In the genomic region with DNA sequence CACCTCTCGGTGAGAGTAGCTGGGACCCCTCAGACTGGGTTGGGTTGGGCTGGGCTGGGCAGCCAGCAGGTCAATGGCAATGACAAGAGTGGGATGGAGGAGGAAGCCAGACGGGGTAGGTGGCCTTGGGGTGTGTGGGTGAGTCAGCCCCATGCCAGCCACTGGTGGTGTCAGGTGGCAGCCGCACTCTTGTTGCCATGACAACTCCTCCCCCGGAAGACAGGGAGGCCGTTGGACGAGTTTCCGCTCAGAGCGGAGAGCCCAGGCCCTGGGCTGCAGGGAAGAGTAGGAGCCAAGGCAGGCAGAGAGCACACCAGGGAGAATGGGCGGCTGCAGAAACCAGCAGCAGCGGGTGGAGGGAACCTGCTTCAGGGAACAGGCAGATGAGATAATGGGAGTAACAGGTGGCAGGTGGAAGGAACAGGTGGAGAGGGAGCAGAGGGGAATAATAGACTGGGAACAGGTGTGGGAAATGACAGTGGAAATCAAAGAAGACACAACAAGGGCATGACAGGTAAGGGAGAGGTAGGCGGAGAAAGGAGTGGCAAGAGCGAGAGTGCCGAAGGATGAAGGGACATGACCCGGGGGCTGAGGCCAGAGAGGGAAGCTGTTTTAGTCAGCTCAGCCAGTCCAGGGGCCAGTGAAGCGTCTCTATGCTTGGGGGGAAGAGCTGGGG, we compare ENCODE assay signal across 1 cellular context.
TF ChIP-seq lines count a peak whose summit lies in the region.

No MANE protein-coding gene starts in this region.

TF ChIP-seq in HepG2, 621 proteins besides CTCF, POLR2A, EP300 and RAD21 (continued from another document):
- no peak for TF ChIP-seq ZNF552 (CRISPR knock-in tag; IDR thresholded peaks at IDR 0.05; ENCODE audit: borderline replicate concordance)
- TF ChIP-seq RAD51 (IDR thresholded peaks at IDR 0.05; ENCODE audit: borderline replicate concordance), result no peak
- TF ChIP-seq ZC3H13 (CRISPR knock-in tag; IDR thresholded peaks at IDR 0.05), result no peak
- TF ChIP-seq, protein P1, sequence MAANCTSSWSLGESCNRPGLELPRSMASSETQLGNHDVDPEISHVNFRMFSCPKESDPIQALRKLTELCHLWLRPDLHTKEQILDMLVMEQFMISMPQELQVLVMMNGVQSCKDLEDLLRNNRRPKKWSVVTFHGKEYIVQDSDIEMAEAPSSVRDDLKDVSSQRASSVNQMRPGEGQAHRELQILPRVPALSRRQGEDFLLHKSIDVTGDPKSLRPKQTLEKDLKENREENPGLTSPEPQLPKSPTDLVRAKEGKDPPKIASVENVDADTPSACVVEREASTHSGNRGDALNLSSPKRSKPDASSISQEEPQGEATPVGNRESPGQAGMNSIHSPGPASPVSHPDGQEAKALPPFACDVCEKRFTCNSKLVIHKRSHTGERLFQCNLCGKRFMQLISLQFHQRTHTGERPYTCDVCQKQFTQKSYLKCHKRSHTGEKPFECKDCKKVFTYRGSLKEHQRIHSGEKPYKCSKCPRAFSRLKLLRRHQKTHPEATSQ (CRISPR knock-in tag; IDR thresholded peaks at IDR 0.05; ENCODE audit: borderline replicate concordance), result no peak
- TF ChIP-seq ZFY (CRISPR knock-in tag; IDR thresholded peaks at IDR 0.05), result peak; percentile 17; the same call in 1 of the 2 replicates
- TF ChIP-seq, protein P2, sequence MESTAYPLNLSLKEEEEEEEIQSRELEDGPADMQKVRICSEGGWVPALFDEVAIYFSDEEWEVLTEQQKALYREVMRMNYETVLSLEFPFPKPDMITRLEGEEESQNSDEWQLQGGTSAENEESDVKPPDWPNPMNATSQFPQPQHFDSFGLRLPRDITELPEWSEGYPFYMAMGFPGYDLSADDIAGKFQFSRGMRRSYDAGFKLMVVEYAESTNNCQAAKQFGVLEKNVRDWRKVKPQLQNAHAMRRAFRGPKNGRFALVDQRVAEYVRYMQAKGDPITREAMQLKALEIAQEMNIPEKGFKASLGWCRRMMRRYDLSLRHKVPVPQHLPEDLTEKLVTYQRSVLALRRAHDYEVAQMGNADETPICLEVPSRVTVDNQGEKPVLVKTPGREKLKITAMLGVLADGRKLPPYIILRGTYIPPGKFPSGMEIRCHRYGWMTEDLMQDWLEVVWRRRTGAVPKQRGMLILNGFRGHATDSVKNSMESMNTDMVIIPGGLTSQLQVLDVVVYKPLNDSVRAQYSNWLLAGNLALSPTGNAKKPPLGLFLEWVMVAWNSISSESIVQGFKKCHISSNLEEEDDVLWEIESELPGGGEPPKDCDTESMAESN (CRISPR knock-in tag; conservative IDR thresholded peaks at IDR 0.05), result no peak
- no peak for TF ChIP-seq THYN1 (CRISPR knock-in tag; IDR thresholded peaks at IDR 0.05; ENCODE audit: borderline replicate concordance, low read depth)
- TF ChIP-seq, protein P3, sequence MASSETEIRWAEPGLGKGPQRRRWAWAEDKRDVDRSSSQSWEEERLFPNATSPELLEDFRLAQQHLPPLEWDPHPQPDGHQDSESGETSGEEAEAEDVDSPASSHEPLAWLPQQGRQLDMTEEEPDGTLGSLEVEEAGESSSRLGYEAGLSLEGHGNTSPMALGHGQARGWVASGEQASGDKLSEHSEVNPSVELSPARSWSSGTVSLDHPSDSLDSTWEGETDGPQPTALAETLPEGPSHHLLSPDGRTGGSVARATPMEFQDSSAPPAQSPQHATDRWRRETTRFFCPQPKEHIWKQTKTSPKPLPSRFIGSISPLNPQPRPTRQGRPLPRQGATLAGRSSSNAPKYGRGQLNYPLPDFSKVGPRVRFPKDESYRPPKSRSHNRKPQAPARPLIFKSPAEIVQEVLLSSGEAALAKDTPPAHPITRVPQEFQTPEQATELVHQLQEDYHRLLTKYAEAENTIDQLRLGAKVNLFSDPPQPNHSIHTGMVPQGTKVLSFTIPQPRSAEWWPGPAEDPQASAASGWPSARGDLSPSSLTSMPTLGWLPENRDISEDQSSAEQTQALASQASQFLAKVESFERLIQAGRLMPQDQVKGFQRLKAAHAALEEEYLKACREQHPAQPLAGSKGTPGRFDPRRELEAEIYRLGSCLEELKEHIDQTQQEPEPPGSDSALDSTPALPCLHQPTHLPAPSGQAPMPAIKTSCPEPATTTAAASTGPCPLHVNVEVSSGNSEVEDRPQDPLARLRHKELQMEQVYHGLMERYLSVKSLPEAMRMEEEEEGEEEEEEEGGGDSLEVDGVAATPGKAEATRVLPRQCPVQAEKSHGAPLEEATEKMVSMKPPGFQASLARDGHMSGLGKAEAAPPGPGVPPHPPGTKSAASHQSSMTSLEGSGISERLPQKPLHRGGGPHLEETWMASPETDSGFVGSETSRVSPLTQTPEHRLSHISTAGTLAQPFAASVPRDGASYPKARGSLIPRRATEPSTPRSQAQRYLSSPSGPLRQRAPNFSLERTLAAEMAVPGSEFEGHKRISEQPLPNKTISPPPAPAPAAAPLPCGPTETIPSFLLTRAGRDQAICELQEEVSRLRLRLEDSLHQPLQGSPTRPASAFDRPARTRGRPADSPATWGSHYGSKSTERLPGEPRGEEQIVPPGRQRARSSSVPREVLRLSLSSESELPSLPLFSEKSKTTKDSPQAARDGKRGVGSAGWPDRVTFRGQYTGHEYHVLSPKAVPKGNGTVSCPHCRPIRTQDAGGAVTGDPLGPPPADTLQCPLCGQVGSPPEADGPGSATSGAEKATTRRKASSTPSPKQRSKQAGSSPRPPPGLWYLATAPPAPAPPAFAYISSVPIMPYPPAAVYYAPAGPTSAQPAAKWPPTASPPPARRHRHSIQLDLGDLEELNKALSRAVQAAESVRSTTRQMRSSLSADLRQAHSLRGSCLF (CRISPR knock-in tag; IDR thresholded peaks at IDR 0.05; ENCODE audit: borderline replicate concordance), result no peak
- no peak for TF ChIP-seq ZSCAN9 (CRISPR knock-in tag; IDR thresholded peaks at IDR 0.05; ENCODE audit: borderline replicate concordance)
